ENCODE assay signal across 22 cellular contexts in genomic region chr6:128487746-128488145, GRCh38. TPM values are rescaled to one million over a fixed set of nuclear protein-coding genes. Genes with fewer than 3 reads are reported as not detected.
DNase-seq lines count a peak whose midpoint lies in the region; ATAC-seq, FAIRE-seq and TF ChIP-seq lines count a peak whose summit lies in the region.
"Had no signal": no experiment of that assay in that cellular context is flagged by ENCODE, and none has a peak within 500 bp of the region (broad histone marks: within the 10 kb centered on the region; RNA-seq: fewer than 3 reads in every experiment).

No MANE protein-coding gene starts in this region.

- CTCF ChIA-PET in IMR-90 (lab: Yijun Ruan, JAX), result no interaction called here

- H3K36me3 ChIP-seq in IMR-90 (ENCODE audit: control insufficient read depth, insufficient read depth, low read length) (no peaks in the 10 kb centered on the region), breast epithelium (no peaks in the 10 kb centered on the region), small intestine (ENCODE audit: control insufficient read depth in 2 of 2, insufficient read depth in 2 of 2, low read length in 2 of 2) (no peaks in the 10 kb centered on the region)
- H3K36me3 ChIP-seq: heart left ventricle had no signal

- POLR2A ChIA-PET in IMR-90 (lab: Charles Lee; ENCODE audit: unreplicated experiment), result no interaction called here

- H3K18ac ChIP-seq in IMR-90 (ENCODE audit: low read depth, low read length), result no peak overlapping the region

- no peak overlapping the region for H3K4me2 ChIP-seq in IMR-90 (ENCODE audit: low read depth, low read length)

- DNase-seq in A172 (ENCODE audit: low spot score) (peak; percentile 91), IMR-90 (peak; percentile 85), breast epithelium (ENCODE audit: low spot score in 2 of 2) (no peak), iris pigment epithelial cell (ENCODE audit: low read depth) (peak; percentile 82), HTR-8/SVneo (ENCODE audit: insufficient read length, low spot score) (no peak), small intestine (no peak)
- DNase-seq: activated CD4-positive, alpha-beta T cell treated with anti-CD3 and anti-CD28 coated beads, Interleukin-2, amount 50 U/mL, for 4 hours; activated naive CD4-positive, alpha-beta T cell treated with anti-CD3 and anti-CD28 coated beads for 36 hours; aorta; GOT3; heart left ventricle; immature natural killer cell; naive thymus-derived CD8-positive, alpha-beta T cell; NCI-H1694 treated with DMSO at 0.1 percent for 48 hours; NCI-H446; T-cell had no signal

- no peak overlapping the region; the same call in 1 of the 2 replicates for H3K4ac ChIP-seq in IMR-90 (ENCODE audit: low read depth, low read length)

- H4K91ac ChIP-seq in IMR-90 (ENCODE audit: insufficient read depth, low read depth, low read length), result no peak overlapping the region

- H3K56ac ChIP-seq in IMR-90 (ENCODE audit: extremely low read depth, insufficient read depth, low read length), result no peak overlapping the region

- H3K23ac ChIP-seq in IMR-90 (ENCODE audit: low read depth, low read length), result no peak overlapping the region

- H2BK5ac ChIP-seq in IMR-90 (ENCODE audit: low read depth, low read length, poor library complexity, severe bottlenecking), result no peak overlapping the region

- no peak overlapping the region for H2AFZ ChIP-seq in IMR-90 (replicated peaks; ENCODE audit: low read length, poor library complexity)

- BruUV-seq in IMR-90 (replicated peaks; lab: Mats Ljungman, UMichigan), result no TSS peak

- H3K4me3 ChIP-seq in IMR-90 (ENCODE audit: insufficient read depth, low read depth, low read length), result no peak overlapping the region
- no peak overlapping the region for H3K4me3 ChIP-seq in breast epithelium
- no peak overlapping the region for H3K4me3 ChIP-seq in small intestine (ENCODE audit: low read depth in 1 of 2, low read length in 2 of 2)
- H3K4me3 ChIP-seq: heart left ventricle had no signal

- in situ Hi-C loops in IMR-90 (cut with MboI; ENCODE audit: low sequenced_read_pairs), result no loop called here

- H3K9me3 ChIP-seq in IMR-90 (ENCODE audit: control insufficient read depth, insufficient read depth, low read length), result no peaks in the 10 kb centered on the region
- H3K9me3 ChIP-seq in breast epithelium, result no peaks in the 10 kb centered on the region
- no peaks in the 10 kb centered on the region for H3K9me3 ChIP-seq in small intestine (ENCODE audit: control insufficient read depth, low read depth)
- H3K9me3 ChIP-seq: heart left ventricle had no signal

- H3K14ac ChIP-seq in IMR-90 (replicated peaks; ENCODE audit: low read depth, low read length), result no peak overlapping the region

- H3K79me1 ChIP-seq in IMR-90 (ENCODE audit: low read depth in 1 of 2, low read length in 2 of 2), result peaks cover 43 to 65% of the 10 kb centered on the region in 2 experiments

- no peak overlapping the region for H2AK9ac ChIP-seq in IMR-90 (replicated peaks; ENCODE audit: low read depth, low read length, poor library complexity)

- ATAC-seq in IMR-90 (ENCODE audit: low read depth) (peak; percentile 30; the same call in 1 of the 2 replicates), GM18870 (IDR thresholded peaks at IDR 0.05; ENCODE audit: unreplicated experiment) (no peak), HG02884 (IDR thresholded peaks at IDR 0.05; ENCODE audit: unreplicated experiment) (no peak)
- ATAC-seq: esophagus mucosa; heart left ventricle; naive thymus-derived CD8-positive, alpha-beta T cell; Right ventricle myocardium inferior; T-cell had no signal

- no peak overlapping the region for H3K9ac ChIP-seq in IMR-90 (ENCODE audit: low read depth, low read length)

- no peak for TF ChIP-seq POLR2A in IMR-90 (IDR thresholded peaks at IDR 0.05; ENCODE audit: low read depth, low read length)
- no peak for TF ChIP-seq POLR2A in breast epithelium (IDR thresholded peaks at IDR 0.05)

- H3K27ac ChIP-seq in IMR-90 (ENCODE audit: insufficient read depth, low read length), result no peak overlapping the region
- H3K27ac ChIP-seq in breast epithelium, result peak overlapping the region; percentile 39 to 56
- no peak overlapping the region for H3K27ac ChIP-seq in small intestine (ENCODE audit: low read depth in 1 of 2, low read length in 1 of 2)
- H3K27ac ChIP-seq: 22Rv1, heart left ventricle, VCaP had no signal

- no peak overlapping the region for H2BK20ac ChIP-seq in IMR-90 (ENCODE audit: low read depth, low read length)

- no peaks in the 10 kb centered on the region for H3K27me3 ChIP-seq in IMR-90 (ENCODE audit: control insufficient read depth, insufficient read depth, low read length)
- no peaks in the 10 kb centered on the region for H3K27me3 ChIP-seq in breast epithelium
- H3K27me3 ChIP-seq in small intestine (ENCODE audit: control insufficient read depth in 2 of 2, insufficient read depth in 2 of 2, low read length in 2 of 2), result no peaks in the 10 kb centered on the region
- H3K27me3 ChIP-seq: heart left ventricle had no signal

- H2BK120ac ChIP-seq in IMR-90 (ENCODE audit: low read depth, low read length), result no peak overlapping the region

- no peak overlapping the region for H2AK5ac ChIP-seq in IMR-90 (ENCODE audit: low read depth, low read length)

- H3K4me1 ChIP-seq in IMR-90 (ENCODE audit: control insufficient read depth, insufficient read depth, low read length), result peaks cover 5% of the 10 kb centered on the region
- peaks cover 0 to 3% of the 10 kb centered on the region in 2 donors for H3K4me1 ChIP-seq in breast epithelium
- peaks cover 1 to 13% of the 10 kb centered on the region in 2 donors for H3K4me1 ChIP-seq in small intestine (ENCODE audit: control insufficient read depth in 2 of 2, insufficient read depth in 1 of 2, low read depth in 1 of 2, low read length in 1 of 2)

- H4K8ac ChIP-seq in IMR-90 (ENCODE audit: low read depth in 2 of 2, low read length in 2 of 2), result no peak overlapping the region

- intact Hi-C loops in IMR-90 (cut with micrococcal nuclease), result no loop called here
- intact Hi-C loops in breast epithelium (cut with DNase I; ENCODE audit: low total_unique reads), result no loop called here

- peaks cover 47% of the 10 kb centered on the region for H4K20me1 ChIP-seq in IMR-90 (ENCODE audit: insufficient read depth, low read length)

- FAIRE-seq in HTR-8/SVneo (lab: Jason Lieb, UNC) (no peak), small intestine (lab: Jason Lieb, UNC) (no peak)

- H2BK15ac ChIP-seq in IMR-90 (ENCODE audit: low read depth, low read length), result no peak overlapping the region

- 80% methylated on average over 1 of the region's 3 CpGs; no CpG with 5 or more reads in 1 of the 2 experiments for WGBS in IMR-90 (ENCODE audit: extremely low coverage in 2 of 2, insufficient read length in 1 of 2), 2 experiments
- 80 to 92% (median 85%) methylated on average over 3 of the region's 3 CpGs for WGBS in small intestine, 3 donors

- no peak for TF ChIP-seq RAD21 in IMR-90 (IDR thresholded peaks at IDR 0.05; ENCODE audit: low read length)

- peaks cover 20% of the 10 kb centered on the region for H3K9me1 ChIP-seq in IMR-90 (ENCODE audit: insufficient read depth, low read length)

- TF ChIP-seq CTCF in IMR-90 (conservative IDR thresholded peaks at IDR 0.05; ENCODE audit: low read depth, low read length) (no peak), breast epithelium (IDR thresholded peaks at IDR 0.05) (no peak)

- dilution Hi-C loops in IMR-90 (cut with HindIII; ENCODE audit: low sequenced_read_pairs, unreplicated experiment), result no loop called here

- no peak overlapping the region for H4K5ac ChIP-seq in IMR-90 (ENCODE audit: low read depth, low read length)

TF ChIP-seq in IMR-90, 13 proteins besides CTCF, POLR2A, EP300 and RAD21:
- TF ChIP-seq FOS (IDR thresholded peaks at IDR 0.05; ENCODE audit: low read depth, low read length) (peak; percentile 36; the same call in 1 of the 2 replicates), RCOR1 (IDR thresholded peaks at IDR 0.05; ENCODE audit: insufficient replicate concordance, low read length) (no peak)

RNA-seq across cellular contexts. Expression of gene PTPRK, which starts 32.7 kb away (rescaled TPM):
- total RNA-seq in A172 (2014; rRNA removed; shearing (Covaris generic)), result 41.8 and 44.1 TPM in 2 replicates
- total RNA-seq in IMR-90 (2012; rRNA removed), result 66.1 and 80.8 TPM in 2 replicates
- 14.1 and 18.0 TPM in 2 replicates for polyA plus RNA-seq in IMR-90 (2012; rRNA removed)
- 7.3 and 16.2 TPM in 2 replicates for polyA plus RNA-seq in IMR-90 (2012; cell fraction: cytosol; rRNA removed)
- polyA plus RNA-seq in IMR-90 (2012; cell fraction: nucleus; rRNA removed; ENCODE audit: low replicate concordance), result 3.5 and 12.9 TPM in 2 replicates
- 100 to 1,000 TPM in 1 of 3 donors, 10 to 100 TPM in 2; 29.1 to 134 (median 77.0) TPM for total RNA-seq in breast epithelium
- polyA plus RNA-seq in small intestine, result 10 to 100 TPM; 15.9 to 25.1 (median 16.1) TPM
- polyA plus RNA-seq: immature natural killer cell had no signal

Comparison
In these comparisons a context has a peak if more than half of its experiments do, and no peak if none do; other contexts are left out.
1. DNase-seq: peak in A172 (single experiment), IMR-90 (single experiment) and iris pigment epithelial cell (single experiment); none in breast epithelium (0 of 2), HTR-8/SVneo (single experiment) and small intestine (single experiment).
2. H3K27ac ChIP-seq: peak in breast epithelium (2 of 2); none in IMR-90 (single experiment) and small intestine (0 of 2).